8 cellular contexts compared by ENCODE assay signal in genomic region chr19:4140237-4140711, GRCh38. TPM values are rescaled to one million over a fixed set of nuclear protein-coding genes. Genes with fewer than 3 reads are reported as not detected.
DNase-seq lines count a peak whose midpoint lies in the region; ATAC-seq and TF ChIP-seq lines count a peak whose summit lies in the region.

No MANE protein-coding gene starts in this region.

- H3K9me3 ChIP-seq in lung (ENCODE audit: control insufficient read depth in 2 of 2, insufficient read depth in 1 of 2, low read length in 1 of 2) (peaks cover 0 to 2% of the 10 kb centered on the region in 2 donors), aorta (ENCODE audit: control insufficient read depth, low read length) (no peaks in the 10 kb centered on the region)

- H3K36me3 ChIP-seq in lung (ENCODE audit: control insufficient read depth in 2 of 2, insufficient read depth in 2 of 2, low read length in 2 of 2) (no peaks in the 10 kb centered on the region), aorta (ENCODE audit: control insufficient read depth in 1 of 2, insufficient read depth in 2 of 2, low read length in 1 of 2) (no peaks in the 10 kb centered on the region)

- ATAC-seq in lung (ENCODE audit: insufficient read depth, low FRiP score), result peak; percentile 72
- ATAC-seq in aorta (ENCODE audit: low FRiP score), result peak; percentile 77
- no peak for ATAC-seq in HG02970 (IDR thresholded peaks at IDR 0.05; ENCODE audit: low FRiP score, unreplicated experiment)

- DNase-seq in stimulated activated CD4-positive, alpha-beta T cell treated with anti-CD3 and anti-CD28 coated beads, Interleukin-2, amount 100 ng/mL, for 24 hours, result peak; percentile 24 to 28
- no peak for DNase-seq in stimulated activated CD4-positive, alpha-beta T cell treated with anti-CD3 and anti-CD28 coated beads, Interleukin-2, amount 100 ng/mL, for 48 hours
- DNase-seq in NAMALWA (ENCODE audit: low spot score), result peak; percentile 70
- DNase-seq in SIG-M5 treated with dmso at 0.1 percent for 504 hours (lab: John Stamatoyannopoulos, UW; ENCODE audit: unreplicated experiment), result peak; percentile 80
- peak; percentile 80 for DNase-seq in dermis blood vessel endothelial cell
- no peak for DNase-seq in lung (ENCODE audit: low spot score)
- no peak for DNase-seq in aorta

- intact Hi-C loops in aorta (cut with DNase I), result no loop called here

- TF ChIP-seq CTCF in lung (IDR thresholded peaks at IDR 0.05; ENCODE audit: control extremely low read depth, extremely low read depth), result peak; percentile 5

- no peak overlapping the region for H3K4me3 ChIP-seq in lung
- H3K4me3 ChIP-seq in aorta (ENCODE audit: low read length in 2 of 2), result no peak overlapping the region

- H3K27me3 ChIP-seq in lung (ENCODE audit: control insufficient read depth, insufficient read depth) (no peaks in the 10 kb centered on the region), aorta (ENCODE audit: control insufficient read depth in 1 of 2, insufficient read depth in 2 of 2, low read length in 1 of 2) (no peaks in the 10 kb centered on the region)

- H3K27ac ChIP-seq in lung (ENCODE audit: low read depth in 1 of 2, low read length in 1 of 2) (no peak overlapping the region), aorta (ENCODE audit: low read depth in 1 of 2, low read length in 2 of 2) (no peak overlapping the region)

- H3K4me1 ChIP-seq in lung (ENCODE audit: control insufficient read depth in 2 of 2, insufficient read depth in 2 of 2, low read length in 2 of 2) (no peaks in the 10 kb centered on the region), aorta (ENCODE audit: control insufficient read depth in 1 of 2, insufficient read depth in 2 of 2, low read length in 2 of 2) (no peaks in the 10 kb centered on the region)

- WGBS in lung, 2 donors, result 25 to 29% methylated on average over 12 of the region's 12 CpGs
- 26 to 28% methylated on average over 12 of the region's 12 CpGs for WGBS in aorta, 2 donors

RNA-seq across cellular contexts. Expression of gene CREB3L3, which starts 13.2 kb away (rescaled TPM):
- total RNA-seq in dermis blood vessel endothelial cell (not detected in 2 replicates), lung (not detected), aorta (not detected)
- polyA plus RNA-seq in lung (under 1 TPM in 1 of 2 donors, not detected in 1; 0.03 TPM), aorta (10 to 100 TPM in 1 of 2 donors, under 1 TPM in 1; 0.15 to 25.2 TPM)

RNA-seq across cellular contexts. Expression of gene MAP2K2, which starts 16.4 kb away (rescaled TPM):
- total RNA-seq in dermis blood vessel endothelial cell, result 152 and 183 TPM in 2 replicates
- 100 to 1,000 TPM in 1 of 2 donors, 10 to 100 TPM in 1; 63.6 to 146 TPM for total RNA-seq in lung
- polyA plus RNA-seq in lung, result 100 to 1,000 TPM; 120 to 181 TPM
- total RNA-seq in aorta, result 10 to 100 TPM; 80.8 to 97.8 TPM
- polyA plus RNA-seq in aorta, result 100 to 1,000 TPM in 1 of 2 donors, 10 to 100 TPM in 1; 82.4 to 230 TPM

RNA-seq across cellular contexts. Expression of gene SIRT6, which starts 42.1 kb away (rescaled TPM):
- total RNA-seq in dermis blood vessel endothelial cell (14.0 and 23.1 TPM in 2 replicates), lung (10 to 100 TPM; 10.2 to 29.3 TPM), aorta (10 to 100 TPM; 19.4 to 23.5 TPM)
- polyA plus RNA-seq in lung (10 to 100 TPM; 29.1 to 36.5 TPM), aorta (10 to 100 TPM; 13.5 to 26.1 TPM)

RNA-seq across cellular contexts. Expression of gene ANKRD24, which starts 42.2 kb away (rescaled TPM):
- 0.42 and 0.68 TPM in 2 replicates for total RNA-seq in dermis blood vessel endothelial cell
- 1 to 10 TPM; 1.1 to 1.5 TPM for total RNA-seq in lung
- polyA plus RNA-seq in lung, result 1 to 10 TPM in 1 of 2 donors, under 1 TPM in 1; 0.68 to 2.4 TPM
- under 1 TPM; 0.29 to 0.63 TPM for total RNA-seq in aorta
- polyA plus RNA-seq in aorta, result 1 to 10 TPM in 1 of 2 donors, under 1 TPM in 1; 0.74 to 1.6 TPM

Comparison
In these comparisons a context has a peak if more than half of its experiments do, and no peak if none do; other contexts are left out.
1. DNase-seq: peak in stimulated activated CD4-positive, alpha-beta T cell treated with anti-CD3 and anti-CD28 coated beads, Interleukin-2, amount 100 ng/mL, for 24 hours (2 of 2), NAMALWA (single experiment), SIG-M5 treated with dmso at 0.1 percent for 504 hours (single experiment) and dermis blood vessel endothelial cell (single experiment); none in stimulated activated CD4-positive, alpha-beta T cell treated with anti-CD3 and anti-CD28 coated beads, Interleukin-2, amount 100 ng/mL, for 48 hours (0 of 2), lung (single experiment) and aorta (0 of 2).